26 cellular contexts compared by ENCODE assay signal in genomic region chr4:107212565-107212964, GRCh38.
"Had no signal": no experiment of that assay in that cellular context is flagged by ENCODE, and none has a peak within 500 bp of the region (broad histone marks: within the 10 kb centered on the region; RNA-seq: fewer than 3 reads in every experiment).

No MANE protein-coding gene starts in this region.

- H3K79me2 ChIP-seq: parathyroid adenoma had no signal

- H3K9me3 ChIP-seq: left ventricle myocardium inferior, neutrophil, psoas muscle, right lobe of liver, tibial nerve, upper lobe of left lung, vagina had no signal

- H3K27ac Mint-ChIP-seq: naive B cell; natural killer cell; nephron progenitor cell; neural progenitor cell; stimulated activated memory B cell treated with anti-CD40 and anti-IgM and Interleukin-4, amounts not matched to agents 10 μg/mL and 1 μg/mL and 100 μg/mL, for 72 hours; stimulated activated naive CD8-positive, alpha-beta T cell treated with anti-CD3 and anti-CD28 coated beads, Interleukin-15, amount 100 ng/mL, for 72 hours had no signal

- H3K4me3 Mint-ChIP-seq: mesothelial cell of epicardium; naive B cell; natural killer cell; nephron progenitor cell; neural progenitor cell; stimulated activated memory B cell treated with anti-CD40 and anti-IgM and Interleukin-4, amounts not matched to agents 10 μg/mL and 1 μg/mL and 100 μg/mL, for 72 hours; stimulated activated naive CD8-positive, alpha-beta T cell treated with anti-CD3 and anti-CD28 coated beads, Interleukin-15, amount 100 ng/mL, for 72 hours had no signal

- H3K4me2 ChIP-seq: neural progenitor cell had no signal

- H3K36me3 ChIP-seq: left ventricle myocardium inferior, neural progenitor cell, neutrophil, right lobe of liver, tibial nerve, upper lobe of left lung, vagina had no signal

- H3K27me3 Mint-ChIP-seq: naive B cell; stimulated activated memory B cell treated with anti-CD40 and anti-IgM and Interleukin-4, amounts not matched to agents 10 μg/mL and 1 μg/mL and 100 μg/mL, for 72 hours; stimulated activated naive CD8-positive, alpha-beta T cell treated with anti-CD3 and anti-CD28 coated beads, Interleukin-15, amount 100 ng/mL, for 72 hours had no signal

- H3K27me3 ChIP-seq: neural progenitor cell, neutrophil, right lobe of liver, tibial nerve, upper lobe of left lung, vagina had no signal

- DNase-seq: islet precursor cell; left ventricle myocardium inferior; mesendoderm; naive B cell; natural killer cell; nephron progenitor cell; occipital lobe; psoas muscle; right lobe of liver; stimulated activated CD4-positive, alpha-beta T cell treated with anti-CD3 and anti-CD28 coated beads, Interleukin-1b, Interleukin-23, amount 100 ng/mL, for 48 hours; stimulated activated CD4-positive, alpha-beta T cell treated with anti-CD3 and anti-CD28 coated beads, Interleukin-2, amount 100 ng/mL, for 48 hours; stimulated activated CD4-positive, alpha-beta T cell treated with anti-CD3 and anti-CD28 coated beads, Interleukin-4, amount 100 ng/mL, for 4 hours; stimulated activated CD8-positive, alpha-beta memory T cell treated with anti-CD3 and anti-CD28 coated beads, Interleukin-4, amount 100 ng/mL, for 48 hours; stimulated activated naive CD4-positive, alpha-beta T cell treated with Interleukin-2 at 50 U/mL for 16 hours; stimulated activated naive CD8-positive, alpha-beta T cell treated with anti-CD3 and anti-CD28 coated beads, Interleukin-15, amount 100 ng/mL, for 72 hours; substantia nigra; upper lobe of left lung had no signal

- H3K36me3 Mint-ChIP-seq: naive B cell; natural killer cell; neural progenitor cell; stimulated activated memory B cell treated with anti-CD40 and anti-IgM and Interleukin-4, amounts not matched to agents 10 μg/mL and 1 μg/mL and 100 μg/mL, for 72 hours had no signal

- H3K9me3 Mint-ChIP-seq: naive B cell; nephron progenitor cell; neural progenitor cell; stimulated activated memory B cell treated with anti-CD40 and anti-IgM and Interleukin-4, amounts not matched to agents 10 μg/mL and 1 μg/mL and 100 μg/mL, for 72 hours; stimulated activated naive CD8-positive, alpha-beta T cell treated with anti-CD3 and anti-CD28 coated beads, Interleukin-15, amount 100 ng/mL, for 72 hours had no signal

- H3K9ac ChIP-seq: neural progenitor cell, parathyroid adenoma had no signal

- H3K4me3 ChIP-seq: left ventricle myocardium inferior, lung, neural progenitor cell, psoas muscle, right lobe of liver, smooth muscle cell, tibial nerve, upper lobe of left lung, vagina had no signal

- H3K27ac ChIP-seq: left ventricle myocardium inferior, neural progenitor cell, neutrophil, parathyroid adenoma, psoas muscle, right lobe of liver, tibial nerve, upper lobe of left lung, vagina had no signal

- H2AFZ ChIP-seq: neural progenitor cell, parathyroid adenoma had no signal

- H3K4me1 Mint-ChIP-seq: naive B cell; natural killer cell; stimulated activated memory B cell treated with anti-CD40 and anti-IgM and Interleukin-4, amounts not matched to agents 10 μg/mL and 1 μg/mL and 100 μg/mL, for 72 hours; stimulated activated naive CD8-positive, alpha-beta T cell treated with anti-CD3 and anti-CD28 coated beads, Interleukin-15, amount 100 ng/mL, for 72 hours had no signal

- H3K4me1 ChIP-seq: left ventricle myocardium inferior, parathyroid adenoma, psoas muscle, right lobe of liver, tibial nerve, upper lobe of left lung, vagina had no signal
